In genomic region chr10:101174319-101174718, GRCh38 we compare ENCODE assay signal across 12 cellular contexts. TPM values are rescaled to one million over a fixed set of nuclear protein-coding genes. Genes with fewer than 3 reads are reported as not detected.
"Had no signal": no experiment of that assay in that cellular context is flagged by ENCODE, and none has a peak within 500 bp of the region (broad histone marks: within the 10 kb centered on the region; RNA-seq: fewer than 3 reads in every experiment).

No MANE protein-coding gene starts in this region.

- H3K4me1 ChIP-seq: HAP-1 had no signal

- H3K4me2 ChIP-seq: GM23338 had no signal

- DNase-seq: GM23248, GOT3, H7, H9, HCEC 1CT, HFFc6 had no signal

- H3K36me3 ChIP-seq: HAP-1 had no signal

- ATAC-seq: GM23338, HCT116 had no signal

- H3K9ac ChIP-seq: GM23248 had no signal

- H3K4me3 ChIP-seq: GM23248, GM23338, HAP-1 had no signal

- H2AFZ ChIP-seq: GM23248, GM23338 had no signal

- H3K9me3 ChIP-seq: HAP-1 had no signal

- H3K27ac ChIP-seq: GM23248 had no signal

- FAIRE-seq: H1, H54 had no signal

RNA-seq across cellular contexts. Expression of gene TLX1, which starts 43.2 kb away (rescaled TPM):
- total RNA-seq: GM23248, GM23338, H1, H4, H7, H9, HFFc6 had no signal
- polyA plus RNA-seq: GM23248, GM23338, H1 had no signal

RNA-seq across cellular contexts. Expression of gene LBX1, which starts 54.9 kb away (rescaled TPM):
- total RNA-seq: GM23248, GM23338, H1, H4, H7, H9, HFFc6 had no signal
- polyA plus RNA-seq: GM23248, GM23338, H1 had no signal
